Comparison of ENCODE assay signal across 18 cellular contexts in the genomic region with DNA sequence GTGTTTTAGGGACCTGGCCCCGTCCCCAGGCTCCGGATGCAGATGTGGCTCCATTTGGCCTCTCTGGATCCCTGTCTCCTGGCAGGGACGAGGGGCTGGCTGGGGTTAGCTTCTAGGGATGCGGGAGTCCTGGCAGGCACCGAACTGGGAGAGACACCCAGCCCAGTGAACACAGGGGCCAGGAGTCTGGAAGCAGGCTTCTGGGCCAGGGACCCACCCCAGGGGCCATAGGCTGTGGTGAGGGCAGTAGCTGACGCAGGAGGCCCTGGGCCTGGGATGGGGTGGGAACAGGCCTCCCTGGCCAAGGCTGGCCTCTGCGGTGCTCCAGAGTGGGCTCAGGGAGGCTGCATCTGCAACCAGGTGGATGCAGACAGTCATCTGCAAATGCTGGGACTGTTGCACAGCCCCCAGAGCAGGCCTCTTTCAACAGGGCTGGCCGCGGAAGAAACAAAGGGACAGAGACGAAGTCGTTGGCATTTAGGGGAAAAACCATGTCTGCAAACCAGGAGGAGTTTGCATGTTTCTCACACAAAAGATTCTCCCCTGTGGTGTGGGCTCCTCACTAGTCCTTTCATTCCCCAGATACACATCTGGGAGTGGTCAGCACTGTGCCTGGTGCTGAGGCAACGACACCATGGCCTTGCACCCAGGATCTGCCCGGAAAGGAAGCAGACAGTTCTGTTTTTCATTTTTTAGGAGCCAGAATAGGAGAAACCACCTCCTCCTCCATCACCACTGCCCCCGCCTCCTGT. TPM values are rescaled to one million over a fixed set of nuclear protein-coding genes. Genes with fewer than 3 reads are reported as not detected.
"Had no signal": no experiment of that assay in that cellular context is flagged by ENCODE, and none has a peak within 500 bp of the region (broad histone marks: within the 10 kb centered on the region; RNA-seq: fewer than 3 reads in every experiment).

No MANE protein-coding gene starts in this region.

- H3K9me3 ChIP-seq: ascending aorta, psoas muscle, right lobe of liver, upper lobe of left lung had no signal

- H3K9me3 Mint-ChIP-seq: activated CD4-positive, alpha-beta memory T cell treated with anti-CD3 and anti-CD28 coated beads, Interleukin-2, amount 10 ng/mL, durations not matched to agents 7 days and 5 days; activated naive CD8-positive, alpha-beta T cell treated with anti-CD3 and anti-CD28 coated beads, Interleukin-2, amount 50 U/mL, for 24 hours; activated T-cell treated with anti-CD3 and anti-CD28 coated beads, Interleukin-2, amount 50 U/mL, for 72 hours had no signal

- H3K27me3 Mint-ChIP-seq: activated naive CD8-positive, alpha-beta T cell treated with anti-CD3 and anti-CD28 coated beads, Interleukin-2, amount 50 U/mL, for 24 hours had no signal

- H3K27ac ChIP-seq: ascending aorta, psoas muscle, right lobe of liver, upper lobe of left lung had no signal

- ATAC-seq: activated naive CD8-positive, alpha-beta T cell treated with anti-CD3 and anti-CD28 coated beads, Interleukin-2, amount 50 U/mL, for 24 hours; activated T-cell treated with anti-CD3 and anti-CD28 coated beads, Interleukin-2, amount 50 U/mL, for 72 hours; psoas muscle had no signal

- H3K27ac Mint-ChIP-seq: activated CD4-positive, alpha-beta memory T cell treated with anti-CD3 and anti-CD28 coated beads, Interleukin-2, amount 10 ng/mL, durations not matched to agents 7 days and 5 days; activated naive CD8-positive, alpha-beta T cell treated with anti-CD3 and anti-CD28 coated beads, Interleukin-2, amount 50 U/mL, for 24 hours; activated T-cell treated with anti-CD3 and anti-CD28 coated beads, Interleukin-2, amount 50 U/mL, for 72 hours; naive B cell had no signal

- H3K36me3 ChIP-seq: ascending aorta, right lobe of liver, upper lobe of left lung had no signal

- H3K4me1 ChIP-seq: ascending aorta, psoas muscle, right lobe of liver, upper lobe of left lung had no signal

- DNase-seq: activated CD4-positive, alpha-beta memory T cell treated with anti-CD3 and anti-CD28 coated beads, Interleukin-2, amount 10 ng/mL, durations not matched to agents 7 days and 5 days; activated CD8-positive, alpha-beta memory T cell treated with anti-CD3 and anti-CD28 coated beads, Interleukin-2, amount 50 U/mL, for 4 hours; activated naive CD4-positive, alpha-beta T cell treated with Interleukin-2 at 50 U/mL for 16 hours; activated naive CD8-positive, alpha-beta T cell treated with anti-CD3 and anti-CD28 coated beads, Interleukin-2, amount 50 U/mL, for 24 hours; activated T-cell treated with anti-CD3 and anti-CD28 coated beads, Interleukin-2, amount 50 U/mL, for 72 hours; foreskin melanocyte; head of caudate nucleus; midbrain; naive B cell; nucleus accumbens; psoas muscle; right lobe of liver; stimulated activated CD4-positive, alpha-beta T cell treated with anti-CD3 and anti-CD28 coated beads, Interleukin-12 subunit alpha, Interleukin-12 subunit beta, amount 100 ng/mL, for 4 hours; stimulated activated CD4-positive, alpha-beta T cell treated with anti-CD3 and anti-CD28 coated beads, Interleukin-2, amount 100 ng/mL, for 48 hours; stimulated activated naive CD4-positive, alpha-beta T cell treated with Interleukin-2 at 50 U/mL for 16 hours; T-helper 9 cell; upper lobe of left lung had no signal

- H3K36me3 Mint-ChIP-seq: naive B cell had no signal

- H3K27me3 ChIP-seq: ascending aorta, right lobe of liver, upper lobe of left lung had no signal

- H3K4me1 Mint-ChIP-seq: activated CD4-positive, alpha-beta memory T cell treated with anti-CD3 and anti-CD28 coated beads, Interleukin-2, amount 10 ng/mL, durations not matched to agents 7 days and 5 days; activated naive CD8-positive, alpha-beta T cell treated with anti-CD3 and anti-CD28 coated beads, Interleukin-2, amount 50 U/mL, for 24 hours; naive B cell had no signal

- H3K4me3 ChIP-seq: ascending aorta, psoas muscle, right lobe of liver, upper lobe of left lung had no signal

- H3K4me3 Mint-ChIP-seq: activated CD4-positive, alpha-beta memory T cell treated with anti-CD3 and anti-CD28 coated beads, Interleukin-2, amount 10 ng/mL, durations not matched to agents 7 days and 5 days; activated naive CD8-positive, alpha-beta T cell treated with anti-CD3 and anti-CD28 coated beads, Interleukin-2, amount 50 U/mL, for 24 hours; activated T-cell treated with anti-CD3 and anti-CD28 coated beads, Interleukin-2, amount 50 U/mL, for 72 hours; naive B cell had no signal

RNA-seq across cellular contexts. Expression of gene ZNF488, which starts 36.4 kb away (rescaled TPM):
- total RNA-seq: ascending aorta, right lobe of liver had no signal
